In genomic region chr9:92293452-92294296, GRCh38 we compare ENCODE assay signal across 8 cellular contexts. TPM values are rescaled to one million over a fixed set of nuclear protein-coding genes. Genes with fewer than 3 reads are reported as not detected.
DNase-seq lines count a peak whose midpoint lies in the region; ATAC-seq and TF ChIP-seq lines count a peak whose summit lies in the region.

Gene IARS1, minus strand, starts transcription at chr9:92293697. Its CDS starts 4,278 bp downstream, at chr9:92289419.

- H3K4me1 Mint-ChIP-seq in natural killer cell = peaks cover 36 to 40% of the 10 kb centered on the region in 2 donors

- no peaks in the 10 kb centered on the region for H3K9me2 ChIP-seq in Loucy (replicated peaks; ENCODE audit: low read depth, low read length)

- peak within 1 kb of the TSS; percentile 87 for H3K4me2 ChIP-seq in Loucy (ENCODE audit: low read depth, low read length, poor library complexity, severe bottlenecking)

- intact Hi-C loops in natural killer cell (cut with micrococcal nuclease) = loop anchor here (1.0 kb wide), 1 partner anchor 32 kb away; the partner anchor contains the start of genes CENPP and NOL8

- H3K36me3 Mint-ChIP-seq in natural killer cell = peaks cover under 1% of the 10 kb centered on the region

- H2AFZ ChIP-seq in Loucy (ENCODE audit: low read length) = peak within 1 kb of the TSS; percentile 92

- TF ChIP-seq CTCF in Loucy (conservative IDR thresholded peaks at IDR 0.05; ENCODE audit: low read length) = peak; percentile 39
- TF ChIP-seq CTCF in natural killer cell (IDR thresholded peaks at IDR 0.05) = peak; percentile 40

- peaks cover 36% of the 10 kb centered on the region for H4K20me1 ChIP-seq in Loucy (ENCODE audit: insufficient read depth, low read length, poor library complexity, severe bottlenecking)

- H3K9me3 ChIP-seq in Loucy (ENCODE audit: insufficient read depth, low read depth, low read length) = no peaks in the 10 kb centered on the region

- H3K4me3 ChIP-seq in H7 (ENCODE audit: insufficient read depth, low read depth, low read length) = peak within 1 kb of the TSS; percentile 81
- H3K4me3 ChIP-seq in Loucy (ENCODE audit: low read length, poor library complexity, severe bottlenecking) = peak within 1 kb of the TSS; percentile 94

- no peaks in the 10 kb centered on the region for H3K9me3 Mint-ChIP-seq in natural killer cell

- ATAC-seq in natural killer cell = peak; percentile 92 to 99 (median 96)

- H3K4me1 ChIP-seq in Loucy (ENCODE audit: insufficient read depth, low read length, poor library complexity, severe bottlenecking) = peaks cover 45% of the 10 kb centered on the region

- in situ Hi-C loops in G401 (cut with HindIII; ENCODE audit: low sequenced_read_pairs) = no loop called here

- H3K27me3 Mint-ChIP-seq in natural killer cell (ENCODE audit: low read depth in 2 of 2) = no peaks in the 10 kb centered on the region

- peak within 1 kb of the TSS; percentile 95 for H3K9ac ChIP-seq in Loucy (ENCODE audit: low read depth, low read length, poor library complexity, severe bottlenecking)

- H3K36me3 ChIP-seq in H7 (replicated peaks; ENCODE audit: control insufficient read depth, insufficient read depth, low read length) (peaks cover 6% of the 10 kb centered on the region), Loucy (ENCODE audit: insufficient read depth, low read length) (peaks cover 24% of the 10 kb centered on the region)

- TF ChIP-seq POLR2A in Raji (IDR thresholded peaks at IDR 0.05; ENCODE audit: insufficient read depth, low read depth, low read length) = peak; percentile 96

- H3K27me3 ChIP-seq in H7 (ENCODE audit: control insufficient read depth, insufficient read depth, low read length) (no peaks in the 10 kb centered on the region), Loucy (ENCODE audit: insufficient read depth, low read length, poor library complexity, severe bottlenecking) (no peaks in the 10 kb centered on the region)

- peaks cover 61% of the 10 kb centered on the region for H3K79me2 ChIP-seq in Loucy (ENCODE audit: insufficient read depth, low read length)

- peak within 1 kb of the TSS; percentile 97 to 98 for H3K27ac Mint-ChIP-seq in natural killer cell

- peaks cover 7% of the 10 kb centered on the region; the same call in 1 of the 2 replicates for H3F3A ChIP-seq in Loucy (ENCODE audit: low read depth)

- peak within 1 kb of the TSS; percentile 100 for H3K4me3 Mint-ChIP-seq in natural killer cell

- DNase-seq in G401 (ENCODE audit: low spot score) (peak; percentile 97), H7 (peak; percentile 96), fibroblast of peridontal ligament (ENCODE audit: extremely low read depth) (peak; percentile 98), natural killer cell (peak; percentile 100)
- DNase-seq in activated T-helper 9 cell treated with anti-CD3 and anti-CD28 coated beads, Interleukin-2, amount 50 U/mL, for 16 hours (ENCODE audit: low read depth) = peak; percentile 100
- peak; percentile 99 for DNase-seq in stimulated activated naive CD4-positive, alpha-beta T cell treated with Interleukin-2 at 50 U/mL for 16 hours (lab: John Stamatoyannopoulos, UW)

RNA-seq across cellular contexts. Expression of gene IARS1, which starts in this region (rescaled TPM):
- 188 and 246 TPM in 2 replicates for total RNA-seq in G401 (2014; rRNA removed; shearing (Covaris generic))
- total RNA-seq in H7 (2014; rRNA removed; shearing (Covaris generic)) = 277 and 369 TPM in 2 replicates
- 10 to 100 TPM; 50.8 to 70.8 (median 66.2) TPM for total RNA-seq in natural killer cell

Comparison
In these comparisons a context has a peak if more than half of its experiments do, and no peak if none do; other contexts are left out.
1. Peak in every context shown above with its lines: DNase-seq, ATAC-seq and H3K4me3 ChIP-seq.